ENCODE assay signal across 14 cellular contexts in the genomic region with DNA sequence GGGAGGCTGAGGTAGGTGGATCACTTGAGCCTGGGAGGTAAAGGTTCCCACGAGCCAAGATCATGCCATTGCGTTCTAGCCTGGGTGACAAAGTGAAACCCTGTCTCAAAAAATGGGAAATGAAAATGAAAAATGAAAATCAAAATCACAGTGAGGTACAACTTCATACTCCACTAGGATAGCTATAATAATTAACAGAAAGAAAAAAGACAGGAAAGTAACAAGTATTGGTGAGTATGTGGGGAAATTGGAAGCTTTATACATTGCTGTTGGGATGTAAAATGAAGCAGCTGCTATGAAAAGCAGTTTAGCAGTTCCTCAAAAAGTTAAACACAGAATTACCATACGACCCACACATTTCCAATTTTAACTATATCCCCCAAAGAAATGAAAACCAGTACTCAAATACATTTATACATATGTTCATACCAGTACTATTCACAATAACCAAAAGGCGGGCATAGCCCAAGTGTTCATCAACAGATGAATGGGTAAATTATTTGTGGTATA. TPM values are rescaled to one million over a fixed set of nuclear protein-coding genes. Genes with fewer than 3 reads are reported as not detected.
DNase-seq lines count a peak whose midpoint lies in the region; ATAC-seq, FAIRE-seq and TF ChIP-seq lines count a peak whose summit lies in the region.
"Had no signal": no experiment of that assay in that cellular context is flagged by ENCODE, and none has a peak within 500 bp of the region (broad histone marks: within the 10 kb centered on the region; RNA-seq: fewer than 3 reads in every experiment).

No MANE protein-coding gene starts in this region.

- no peak for DNase-seq in D721Med (ENCODE audit: insufficient read length, low spot score)
- DNase-seq in Karpas-422: peak; percentile 73
- no peak for DNase-seq in pancreas
- no peak for DNase-seq in WTC11 (ENCODE audit: low spot score)
- DNase-seq in activated naive CD4-positive, alpha-beta T cell treated with anti-CD3 and anti-CD28 coated beads for 36 hours: no peak
- DNase-seq in activated CD8-positive, alpha-beta T cell treated with anti-CD3 and anti-CD28 coated beads for 36 hours: no peak
- DNase-seq: ACHN, mesenchymal stem cell, NCI-H2107, SK-N-SH, WERI-Rb-1 had no signal

- TF ChIP-seq CTCF in D721Med (IDR thresholded peaks at IDR 0.05; ENCODE audit: insufficient read depth, missing control alignments) (no peak), pancreas (IDR thresholded peaks at IDR 0.05) (no peak), WTC11 (IDR thresholded peaks at IDR 0.05) (no peak)
- no peak for TF ChIP-seq CTCF in activated CD8-positive, alpha-beta T cell treated with anti-CD3 and anti-CD28 coated beads for 36 hours (IDR thresholded peaks at IDR 0.05)

- H3K27ac ChIP-seq in Karpas-422 (ENCODE audit: low read length) (peak overlapping the region; percentile 90), pancreas (no peak overlapping the region)
- H3K27ac ChIP-seq: vagina, WERI-Rb-1 had no signal

- H3K4me3 Mint-ChIP-seq in WTC11: no peak overlapping the region
- H3K4me3 Mint-ChIP-seq in activated naive CD4-positive, alpha-beta T cell treated with anti-CD3 and anti-CD28 coated beads for 36 hours: no peak overlapping the region
- no peak overlapping the region for H3K4me3 Mint-ChIP-seq in activated CD8-positive, alpha-beta T cell treated with anti-CD3 and anti-CD28 coated beads for 36 hours

- H3K9me3 ChIP-seq in Karpas-422 (ENCODE audit: low read length) (no peaks in the 10 kb centered on the region), pancreas (no peaks in the 10 kb centered on the region)
- H3K9me3 ChIP-seq: SK-N-SH, vagina had no signal

- H3K27ac Mint-ChIP-seq in WTC11: no peak overlapping the region
- no peak overlapping the region for H3K27ac Mint-ChIP-seq in activated naive CD4-positive, alpha-beta T cell treated with anti-CD3 and anti-CD28 coated beads for 36 hours
- H3K27ac Mint-ChIP-seq in activated CD8-positive, alpha-beta T cell treated with anti-CD3 and anti-CD28 coated beads for 36 hours: no peak overlapping the region

- peaks cover 80% of the 10 kb centered on the region for H3K4me1 ChIP-seq in Karpas-422 (ENCODE audit: low read length)
- H3K4me1 ChIP-seq in pancreas: peaks cover 0 to 8% (median 0%) of the 10 kb centered on the region in 3 donors
- H3K4me1 ChIP-seq: vagina had no signal

- peak overlapping the region; percentile 44 for H3K9ac ChIP-seq in Karpas-422 (ENCODE audit: low read length)
- H3K9ac ChIP-seq: SK-N-SH had no signal

- 90 to 94% methylated on average over 4 of the region's 4 CpGs for WGBS in pancreas, 2 donors

- H3K4me3 ChIP-seq in Karpas-422 (ENCODE audit: low read length): peak overlapping the region; percentile 54
- H3K4me3 ChIP-seq in pancreas: no peak overlapping the region
- H3K4me3 ChIP-seq: vagina had no signal

- FAIRE-seq in D721Med (lab: Jason Lieb, UNC): peak; percentile 85
- no peak for FAIRE-seq in pancreas (lab: Jason Lieb, UNC)

- H4K20me1 ChIP-seq in Karpas-422 (ENCODE audit: insufficient read depth, low read depth, low read length): no peaks in the 10 kb centered on the region

- no peaks in the 10 kb centered on the region for H3K27me3 Mint-ChIP-seq in WTC11 (ENCODE audit: low read depth)
- no peaks in the 10 kb centered on the region for H3K27me3 Mint-ChIP-seq in activated naive CD4-positive, alpha-beta T cell treated with anti-CD3 and anti-CD28 coated beads for 36 hours (ENCODE audit: low read depth)
- H3K27me3 Mint-ChIP-seq in activated CD8-positive, alpha-beta T cell treated with anti-CD3 and anti-CD28 coated beads for 36 hours: no peaks in the 10 kb centered on the region

- no peak overlapping the region for H2AFZ ChIP-seq in Karpas-422 (ENCODE audit: low read length)

- peaks cover 24% of the 10 kb centered on the region for H3K36me3 ChIP-seq in Karpas-422 (ENCODE audit: insufficient read depth, low read length)
- no peaks in the 10 kb centered on the region for H3K36me3 ChIP-seq in pancreas
- H3K36me3 ChIP-seq: vagina had no signal

- no peaks in the 10 kb centered on the region for H3K36me3 Mint-ChIP-seq in WTC11
- H3K36me3 Mint-ChIP-seq in activated naive CD4-positive, alpha-beta T cell treated with anti-CD3 and anti-CD28 coated beads for 36 hours (ENCODE audit: low read depth): peaks cover 4% of the 10 kb centered on the region
- H3K36me3 Mint-ChIP-seq in activated CD8-positive, alpha-beta T cell treated with anti-CD3 and anti-CD28 coated beads for 36 hours (ENCODE audit: low read depth): peaks cover 2% of the 10 kb centered on the region

- no peaks in the 10 kb centered on the region for H3K9me2 ChIP-seq in Karpas-422 (replicated peaks; ENCODE audit: insufficient read depth, low read length)
- H3K9me2 ChIP-seq: SK-N-SH had no signal

- ATAC-seq in GM19397 (IDR thresholded peaks at IDR 0.05; ENCODE audit: unreplicated experiment): peak; percentile 63
- ATAC-seq in HG02840 (IDR thresholded peaks at IDR 0.05; ENCODE audit: low FRiP score, unreplicated experiment): peak; percentile 51
- ATAC-seq in pancreas: no peak
- no peak for ATAC-seq in WTC11
- ATAC-seq in activated CD8-positive, alpha-beta T cell treated with anti-CD3 and anti-CD28 coated beads for 36 hours: no peak

- intact Hi-C loops in pancreas (cut with DNase I): no loop called here
- intact Hi-C loops in activated naive CD4-positive, alpha-beta T cell treated with anti-CD3 and anti-CD28 coated beads for 36 hours (cut with micrococcal nuclease): no loop called here
- intact Hi-C loops in activated CD8-positive, alpha-beta T cell treated with anti-CD3 and anti-CD28 coated beads for 36 hours (cut with micrococcal nuclease): no loop called here

- CTCF ChIA-PET in WTC11 (lab: Charles Lee): no interaction called here
- CTCF ChIA-PET in activated naive CD4-positive, alpha-beta T cell treated with anti-CD3 and anti-CD28 coated beads for 36 hours (lab: Charles Lee): no interaction called here
- CTCF ChIA-PET in activated CD8-positive, alpha-beta T cell treated with anti-CD3 and anti-CD28 coated beads for 36 hours (lab: Charles Lee): interaction anchor here (1.1 kb wide), 1 partner anchor 20 kb away, joined by 3 read pairs; no protein-coding TSS in a partner anchor

- POLR2A ChIA-PET in WTC11 (lab: Charles Lee): no interaction called here
- POLR2A ChIA-PET in activated CD8-positive, alpha-beta T cell treated with anti-CD3 and anti-CD28 coated beads for 36 hours (lab: Charles Lee): interaction anchor here (0.7 kb wide), 1 partner anchor 322 kb away, joined by 3 read pairs; no protein-coding TSS in a partner anchor

- H3K27me3 ChIP-seq in Karpas-422 (ENCODE audit: low read length) (no peaks in the 10 kb centered on the region), pancreas (no peaks in the 10 kb centered on the region)
- H3K27me3 ChIP-seq: vagina had no signal

- H3K9me3 Mint-ChIP-seq in WTC11: no peaks in the 10 kb centered on the region
- no peaks in the 10 kb centered on the region for H3K9me3 Mint-ChIP-seq in activated naive CD4-positive, alpha-beta T cell treated with anti-CD3 and anti-CD28 coated beads for 36 hours
- no peaks in the 10 kb centered on the region for H3K9me3 Mint-ChIP-seq in activated CD8-positive, alpha-beta T cell treated with anti-CD3 and anti-CD28 coated beads for 36 hours

- peak overlapping the region; percentile 83 for H3K4me2 ChIP-seq in Karpas-422 (ENCODE audit: low read depth, low read length, poor library complexity, severe bottlenecking)
- H3K4me2 ChIP-seq: SK-N-SH had no signal

- peaks cover 100% of the 10 kb centered on the region for H3K79me2 ChIP-seq in Karpas-422 (ENCODE audit: low read length)

- H3K4me1 Mint-ChIP-seq in WTC11: peaks cover 4% of the 10 kb centered on the region; the same call in 1 of the 2 replicates
- peaks cover 27% of the 10 kb centered on the region for H3K4me1 Mint-ChIP-seq in activated naive CD4-positive, alpha-beta T cell treated with anti-CD3 and anti-CD28 coated beads for 36 hours (ENCODE audit: low read depth)
- peaks cover 37% of the 10 kb centered on the region for H3K4me1 Mint-ChIP-seq in activated CD8-positive, alpha-beta T cell treated with anti-CD3 and anti-CD28 coated beads for 36 hours (ENCODE audit: low read depth)

TF ChIP-seq in WTC11, 78 proteins besides CTCF, POLR2A, EP300 and RAD21 (continues in another document):
- TF ChIP-seq RORB (CRISPR knock-in tag; IDR thresholded peaks at IDR 0.05) (no peak), FOXP1 (CRISPR knock-in tag; IDR thresholded peaks at IDR 0.05; ENCODE audit: borderline replicate concordance) (no peak), TEAD1 (CRISPR knock-in tag; IDR thresholded peaks at IDR 0.05) (no peak)

RNA-seq across cellular contexts. Expression of gene SGPP1, which starts 22.2 kb away (rescaled TPM):
- 86.2 and 185 TPM in 2 replicates for total RNA-seq in Karpas-422 (2014; rRNA removed; shearing (Covaris generic); ENCODE audit: low replicate concordance)
- total RNA-seq in pancreas (10 to 100 TPM in 5 of 6 donors, 1 to 10 TPM in 1; 8.9 to 14.3 (median 11.4) TPM), WTC11 (2021) (8.0 to 8.5 TPM (median 8.5 TPM) in 3 replicates)
- 10 to 100 TPM in 1 of 2 donors, 1 to 10 TPM in 1; 5.7 to 10.7 TPM for polyA plus RNA-seq in pancreas
- total RNA-seq in activated naive CD4-positive, alpha-beta T cell treated with anti-CD3 and anti-CD28 coated beads for 36 hours: 10 to 100 TPM; 10.1 to 10.6 TPM
- 10 to 100 TPM; 10.5 to 10.9 TPM for total RNA-seq in activated CD8-positive, alpha-beta T cell treated with anti-CD3 and anti-CD28 coated beads for 36 hours

Comparison
In these comparisons a context has a peak if more than half of its experiments do, and no peak if none do; other contexts are left out.
1. ATAC-seq: peak in GM19397 (single experiment) and HG02840 (single experiment); none in pancreas (0 of 4), WTC11 (single experiment) and activated CD8-positive, alpha-beta T cell treated with anti-CD3 and anti-CD28 coated beads for 36 hours (single experiment).